ENCODE assay signal across 9 cellular contexts in genomic region chr15:64443747-64444621, GRCh38. TPM values are rescaled to one million over a fixed set of nuclear protein-coding genes. Genes with fewer than 3 reads are reported as not detected.
DNase-seq lines count a peak whose midpoint lies in the region; ATAC-seq lines count a peak whose summit lies in the region.
"Had no signal": no experiment of that assay in that cellular context is flagged by ENCODE, and none has a peak within 500 bp of the region (broad histone marks: within the 10 kb centered on the region; RNA-seq: fewer than 3 reads in every experiment).

No MANE protein-coding gene starts in this region.

- no peaks in the 10 kb centered on the region for H3K9me3 Mint-ChIP-seq in activated CD4-positive, alpha-beta memory T cell treated with anti-CD3 and anti-CD28 coated beads for 36 hours

- DNase-seq in NCI-H82 (lab: John Stamatoyannopoulos, UW): peak; percentile 38
- no peak for DNase-seq in NCI-H82 treated with DMSO at 0.1 percent for 48 hours (lab: John Stamatoyannopoulos, UW; ENCODE audit: unreplicated experiment)
- no peak for DNase-seq in activated CD4-positive, alpha-beta memory T cell treated with anti-CD3 and anti-CD28 coated beads for 36 hours
- DNase-seq in iris pigment epithelial cell (ENCODE audit: low read depth): peak; percentile 93
- DNase-seq in NCI-H1694 (lab: John Stamatoyannopoulos, UW): no peak
- DNase-seq in activated effector memory CD4-positive, alpha-beta T cell treated with anti-CD3 and anti-CD28 coated beads, Interleukin-2, amount 50 U/mL, for 16 hours: no peak
- no peak for DNase-seq in HuH-7 (ENCODE audit: low spot score)

- H3K4me3 Mint-ChIP-seq in activated CD4-positive, alpha-beta memory T cell treated with anti-CD3 and anti-CD28 coated beads for 36 hours: peak overlapping the region; percentile 36
- H3K4me3 Mint-ChIP-seq: B cell had no signal

- ATAC-seq in HG02852 (IDR thresholded peaks at IDR 0.05; ENCODE audit: unreplicated experiment): peak; percentile 59

- peak overlapping the region; percentile 91 for H3K27ac Mint-ChIP-seq in activated CD4-positive, alpha-beta memory T cell treated with anti-CD3 and anti-CD28 coated beads for 36 hours
- H3K27ac Mint-ChIP-seq: B cell had no signal

- POLR2A ChIA-PET in activated CD4-positive, alpha-beta memory T cell treated with anti-CD3 and anti-CD28 coated beads for 36 hours (lab: Charles Lee): interaction anchor here (1.0 to 1.4 kb wide), 6 partner anchors 14 to 192 kb away, joined by 3 to 7 read pairs (median 4); partner anchors contain the start of gene ZNF609

- intact Hi-C loops in activated CD4-positive, alpha-beta memory T cell treated with anti-CD3 and anti-CD28 coated beads for 36 hours (cut with micrococcal nuclease): loop anchor here (1.0 to 2.0 kb wide), 3 partner anchors 14 to 255 kb away; no protein-coding TSS in a partner anchor

- H3K27me3 Mint-ChIP-seq in activated CD4-positive, alpha-beta memory T cell treated with anti-CD3 and anti-CD28 coated beads for 36 hours: no peaks in the 10 kb centered on the region
- H3K27me3 Mint-ChIP-seq: B cell had no signal

- H3K36me3 Mint-ChIP-seq in activated CD4-positive, alpha-beta memory T cell treated with anti-CD3 and anti-CD28 coated beads for 36 hours: peaks cover 13% of the 10 kb centered on the region

- H3K4me1 Mint-ChIP-seq in activated CD4-positive, alpha-beta memory T cell treated with anti-CD3 and anti-CD28 coated beads for 36 hours (ENCODE audit: low read depth): peaks cover 48% of the 10 kb centered on the region

- CTCF ChIA-PET in activated CD4-positive, alpha-beta memory T cell treated with anti-CD3 and anti-CD28 coated beads for 36 hours (lab: Charles Lee): interaction anchor here (0.6 to 2.3 kb wide), 4 partner anchors 16 to 210 kb away, joined by 3 to 11 read pairs (median 4); partner anchors contain the start of gene ZNF609

RNA-seq across cellular contexts. Expression of gene ZNF609, which starts 16.4 kb away (rescaled TPM):
- 10 to 100 TPM; 38.5 to 38.7 TPM for total RNA-seq in activated CD4-positive, alpha-beta memory T cell treated with anti-CD3 and anti-CD28 coated beads for 36 hours

RNA-seq across cellular contexts. Expression of gene TRIP4, which starts 56.3 kb away (rescaled TPM):
- 10 to 100 TPM; 21.7 to 22.2 TPM for total RNA-seq in activated CD4-positive, alpha-beta memory T cell treated with anti-CD3 and anti-CD28 coated beads for 36 hours

Comparison
In these comparisons a context has a peak if more than half of its experiments do, and no peak if none do; other contexts are left out.
1. DNase-seq: peak in NCI-H82 (single experiment) and iris pigment epithelial cell (single experiment); none in NCI-H82 treated with DMSO at 0.1 percent for 48 hours (single experiment), activated CD4-positive, alpha-beta memory T cell treated with anti-CD3 and anti-CD28 coated beads for 36 hours (single experiment), NCI-H1694 (single experiment), activated effector memory CD4-positive, alpha-beta T cell treated with anti-CD3 and anti-CD28 coated beads, Interleukin-2, amount 50 U/mL, for 16 hours (single experiment) and HuH-7 (single experiment).